In the genomic region with DNA sequence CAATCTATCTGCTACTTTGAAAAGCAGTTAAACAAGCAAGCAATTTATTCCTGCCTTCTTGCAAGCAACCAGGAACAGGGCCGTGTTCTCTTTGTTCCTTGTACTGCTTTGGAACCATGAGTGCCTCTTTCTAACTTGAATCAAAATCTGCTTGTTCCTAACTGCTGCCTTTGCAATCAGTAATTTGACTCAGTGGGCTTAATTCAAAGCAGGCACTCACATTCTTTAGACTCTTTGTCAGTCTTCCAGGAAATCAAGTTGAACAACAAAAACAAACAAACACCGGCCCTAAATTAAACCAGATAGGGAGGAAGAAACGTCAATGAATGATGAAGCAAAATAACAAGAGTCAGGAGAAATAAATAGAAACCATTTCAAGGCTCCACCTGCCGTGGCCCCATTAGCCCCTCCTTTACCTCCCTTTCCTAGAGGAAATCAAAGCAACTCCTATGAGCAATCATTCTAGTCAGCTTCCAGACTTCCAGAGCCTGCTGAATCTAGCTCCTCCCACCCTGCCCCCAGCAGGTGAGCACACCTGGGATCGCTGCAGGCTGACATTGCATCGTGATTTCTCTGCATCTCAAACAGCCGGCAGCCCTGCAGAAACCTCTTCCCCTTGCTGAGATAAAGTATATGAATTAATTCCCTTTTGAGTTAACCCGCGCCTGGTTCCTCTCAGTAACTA, we compare ENCODE assay signal across 12 cellular contexts.
A peak's percentile ranks its signal among the peaks of the same experiment; 100 is the strongest.
DNase-seq lines count a peak whose midpoint lies in the region; ATAC-seq and TF ChIP-seq lines count a peak whose summit lies in the region.
"Had no signal": no experiment of that assay in that cellular context is flagged by ENCODE, and none has a peak within 500 bp of the region (broad histone marks: within the 10 kb centered on the region; RNA-seq: fewer than 3 reads in every experiment).

No MANE protein-coding gene starts in this region.

- H3K27me3 ChIP-seq in psoas muscle (ENCODE audit: insufficient read depth in 3 of 3, low read length in 2 of 3), result no peaks in the 10 kb centered on the region
- H3K27me3 ChIP-seq: heart right ventricle had no signal

- peak in 2 of 4 donors; percentile 56 to 75 for ATAC-seq in psoas muscle
- ATAC-seq in HG03342 (IDR thresholded peaks at IDR 0.05; ENCODE audit: unreplicated experiment), result no peak
- ATAC-seq: activated naive CD4-positive, alpha-beta T cell treated with anti-CD3 and anti-CD28 coated beads, Interleukin-2, amount 50 U/mL, for 72 hours; heart right ventricle had no signal

- POLR2A ChIA-PET in HEK293 (lab: Yijun Ruan, JAX), result interaction anchor here (0.6 kb wide), 1 partner anchor 59 kb away, joined by 4 read pairs; no protein-coding TSS in a partner anchor

- H3K27ac ChIP-seq in HEK293 (ENCODE audit: extremely low read depth, low read depth, low read length) (no peak overlapping the region; the same call in 1 of the 2 replicates), psoas muscle (peak overlapping the region; percentile 38)
- H3K27ac ChIP-seq: heart right ventricle, thoracic aorta had no signal

- H3K9me3 ChIP-seq in HEK293 (ENCODE audit: control insufficient read depth, insufficient read depth, low read depth, low read length), result no peaks in the 10 kb centered on the region
- no peaks in the 10 kb centered on the region for H3K9me3 ChIP-seq in psoas muscle
- H3K9me3 ChIP-seq: HAP-1, heart right ventricle, thoracic aorta had no signal

- H3K4me1 Mint-ChIP-seq in activated naive CD4-positive, alpha-beta T cell treated with anti-CD3 and anti-CD28 coated beads for 36 hours (ENCODE audit: low read depth), result no peaks in the 10 kb centered on the region

- no peak for TF ChIP-seq CTCF in HEK293 (tag by site-specific recombination; IDR thresholded peaks at IDR 0.05)
- no peak for TF ChIP-seq CTCF in psoas muscle (IDR thresholded peaks at IDR 0.05)

- H3K4me3 ChIP-seq in HEK293 (ENCODE audit: low read depth, low read length), result no peak overlapping the region
- no peak overlapping the region for H3K4me3 ChIP-seq in psoas muscle
- H3K4me3 ChIP-seq: HAP-1, heart right ventricle, thoracic aorta had no signal

- H3K9me3 Mint-ChIP-seq in activated naive CD4-positive, alpha-beta T cell treated with anti-CD3 and anti-CD28 coated beads for 36 hours, result peaks cover 6% of the 10 kb centered on the region

- H3K36me3 ChIP-seq in HEK293 (ENCODE audit: control insufficient read depth in 2 of 2, insufficient read depth in 1 of 2, low read length in 2 of 2), result no peaks in the 10 kb centered on the region
- no peaks in the 10 kb centered on the region for H3K36me3 ChIP-seq in psoas muscle (ENCODE audit: insufficient read depth in 1 of 2, low read depth in 1 of 2)
- H3K36me3 ChIP-seq: HAP-1, heart right ventricle, thoracic aorta had no signal

- peaks cover 11% of the 10 kb centered on the region for H3K4me1 ChIP-seq in HEK293 (ENCODE audit: control insufficient read depth, insufficient read depth, low read length)
- peaks cover 16% of the 10 kb centered on the region for H3K4me1 ChIP-seq in psoas muscle
- H3K4me1 ChIP-seq: HAP-1 had no signal

- CTCF ChIA-PET in HEK293 (lab: Yijun Ruan, JAX), result no interaction called here
- CTCF ChIA-PET in activated naive CD4-positive, alpha-beta T cell treated with anti-CD3 and anti-CD28 coated beads for 36 hours (lab: Charles Lee), result no interaction called here

- WGBS in psoas muscle, 3 donors, result 35 to 38% (median 36%) methylated on average over 9 of the region's 9 CpGs

- no peaks in the 10 kb centered on the region for H3K36me3 Mint-ChIP-seq in activated naive CD4-positive, alpha-beta T cell treated with anti-CD3 and anti-CD28 coated beads for 36 hours (ENCODE audit: low read depth)
- H3K36me3 Mint-ChIP-seq: activated naive CD4-positive, alpha-beta T cell treated with anti-CD3 and anti-CD28 coated beads, Interleukin-2, amount 50 U/mL, for 72 hours had no signal

- DNase-seq in RPMI8226 (peak; percentile 15), globus pallidus (ENCODE audit: low spot score) (peak; percentile 3), psoas muscle (no peak), GM19238 (ENCODE audit: insufficient read length, low spot score) (no peak), DMS 273 treated with DMSO at 0.1 percent for 48 hours (lab: John Stamatoyannopoulos, UW) (no peak)
- no peak for DNase-seq in activated naive CD4-positive, alpha-beta T cell treated with anti-CD3 and anti-CD28 coated beads for 36 hours
- DNase-seq: heart right ventricle had no signal

- intact Hi-C loops in psoas muscle (cut with DNase I), result no loop called here
- intact Hi-C loops in activated naive CD4-positive, alpha-beta T cell treated with anti-CD3 and anti-CD28 coated beads for 36 hours (cut with micrococcal nuclease), result no loop called here

- H3K4me3 Mint-ChIP-seq in activated naive CD4-positive, alpha-beta T cell treated with anti-CD3 and anti-CD28 coated beads for 36 hours, result no peak overlapping the region

- H3K27me3 Mint-ChIP-seq in activated naive CD4-positive, alpha-beta T cell treated with anti-CD3 and anti-CD28 coated beads for 36 hours (ENCODE audit: low read depth), result no peaks in the 10 kb centered on the region

- H3K27ac Mint-ChIP-seq in activated naive CD4-positive, alpha-beta T cell treated with anti-CD3 and anti-CD28 coated beads for 36 hours, result no peak overlapping the region
- H3K27ac Mint-ChIP-seq: activated naive CD4-positive, alpha-beta T cell treated with anti-CD3 and anti-CD28 coated beads, Interleukin-2, amount 50 U/mL, for 72 hours had no signal

TF ChIP-seq in HEK293, 187 proteins besides CTCF, POLR2A, EP300 and RAD21:
- TF ChIP-seq ZNF654 (tag by site-specific recombination; IDR thresholded peaks at IDR 0.05; ENCODE audit: low read depth), result no peak
- TF ChIP-seq ZNF701 (tag by site-specific recombination; IDR thresholded peaks at IDR 0.05), result no peak
- TF ChIP-seq WT1 (tag by site-specific recombination; IDR thresholded peaks at IDR 0.05), result peak; percentile 54; the same call in 1 of the 2 replicates

Comparison
In these comparisons a context has a peak if more than half of its experiments do, and no peak if none do; other contexts are left out.
1. DNase-seq: peak in RPMI8226 (single experiment) and globus pallidus (single experiment); none in psoas muscle (0 of 2), activated naive CD4-positive, alpha-beta T cell treated with anti-CD3 and anti-CD28 coated beads for 36 hours (single experiment), GM19238 (single experiment) and DMS 273 treated with DMSO at 0.1 percent for 48 hours (single experiment).